1 cellular context compared by ENCODE assay signal in genomic region chr1:3624194-3625136, GRCh38.
TF ChIP-seq lines count a peak whose summit lies in the region.

TPRG1L (plus strand) TSS chr1:3625015; CDS start chr1:3625073, 58 bp downstream.

TF ChIP-seq in HepG2, 621 proteins besides CTCF, POLR2A, EP300 and RAD21 (continued from another document and continues in another):
- TF ChIP-seq, protein P1, sequence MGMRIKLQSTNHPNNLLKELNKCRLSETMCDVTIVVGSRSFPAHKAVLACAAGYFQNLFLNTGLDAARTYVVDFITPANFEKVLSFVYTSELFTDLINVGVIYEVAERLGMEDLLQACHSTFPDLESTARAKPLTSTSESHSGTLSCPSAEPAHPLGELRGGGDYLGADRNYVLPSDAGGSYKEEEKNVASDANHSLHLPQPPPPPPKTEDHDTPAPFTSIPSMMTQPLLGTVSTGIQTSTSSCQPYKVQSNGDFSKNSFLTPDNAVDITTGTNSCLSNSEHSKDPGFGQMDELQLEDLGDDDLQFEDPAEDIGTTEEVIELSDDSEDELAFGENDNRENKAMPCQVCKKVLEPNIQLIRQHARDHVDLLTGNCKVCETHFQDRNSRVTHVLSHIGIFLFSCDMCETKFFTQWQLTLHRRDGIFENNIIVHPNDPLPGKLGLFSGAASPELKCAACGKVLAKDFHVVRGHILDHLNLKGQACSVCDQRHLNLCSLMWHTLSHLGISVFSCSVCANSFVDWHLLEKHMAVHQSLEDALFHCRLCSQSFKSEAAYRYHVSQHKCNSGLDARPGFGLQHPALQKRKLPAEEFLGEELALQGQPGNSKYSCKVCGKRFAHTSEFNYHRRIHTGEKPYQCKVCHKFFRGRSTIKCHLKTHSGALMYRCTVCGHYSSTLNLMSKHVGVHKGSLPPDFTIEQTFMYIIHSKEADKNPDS (CRISPR knock-in tag; IDR thresholded peaks at IDR 0.05): no peak
- TF ChIP-seq TBX3 (IDR thresholded peaks at IDR 0.05; ENCODE audit: borderline replicate concordance): 0 out of 2 replicates have a peak, but pooled peaks have one; percentile 16
- no peak for TF ChIP-seq ZNF468 (CRISPR knock-in tag; IDR thresholded peaks at IDR 0.05)
- no peak for TF ChIP-seq SMAD9 (CRISPR knock-in tag; IDR thresholded peaks at IDR 0.05)
- TF ChIP-seq, protein P2, sequence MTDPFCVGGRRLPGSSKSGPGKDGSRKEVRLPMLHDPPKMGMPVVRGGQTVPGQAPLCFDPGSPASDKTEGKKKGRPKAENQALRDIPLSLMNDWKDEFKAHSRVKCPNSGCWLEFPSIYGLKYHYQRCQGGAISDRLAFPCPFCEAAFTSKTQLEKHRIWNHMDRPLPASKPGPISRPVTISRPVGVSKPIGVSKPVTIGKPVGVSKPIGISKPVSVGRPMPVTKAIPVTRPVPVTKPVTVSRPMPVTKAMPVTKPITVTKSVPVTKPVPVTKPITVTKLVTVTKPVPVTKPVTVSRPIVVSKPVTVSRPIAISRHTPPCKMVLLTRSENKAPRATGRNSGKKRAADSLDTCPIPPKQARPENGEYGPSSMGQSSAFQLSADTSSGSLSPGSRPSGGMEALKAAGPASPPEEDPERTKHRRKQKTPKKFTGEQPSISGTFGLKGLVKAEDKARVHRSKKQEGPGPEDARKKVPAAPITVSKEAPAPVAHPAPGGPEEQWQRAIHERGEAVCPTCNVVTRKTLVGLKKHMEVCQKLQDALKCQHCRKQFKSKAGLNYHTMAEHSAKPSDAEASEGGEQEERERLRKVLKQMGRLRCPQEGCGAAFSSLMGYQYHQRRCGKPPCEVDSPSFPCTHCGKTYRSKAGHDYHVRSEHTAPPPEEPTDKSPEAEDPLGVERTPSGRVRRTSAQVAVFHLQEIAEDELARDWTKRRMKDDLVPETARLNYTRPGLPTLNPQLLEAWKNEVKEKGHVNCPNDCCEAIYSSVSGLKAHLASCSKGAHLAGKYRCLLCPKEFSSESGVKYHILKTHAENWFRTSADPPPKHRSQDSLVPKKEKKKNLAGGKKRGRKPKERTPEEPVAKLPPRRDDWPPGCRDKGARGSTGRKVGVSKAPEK (CRISPR knock-in tag; IDR thresholded peaks at IDR 0.05; ENCODE audit: borderline replicate concordance): no peak
- no peak for TF ChIP-seq MTA3 (CRISPR knock-in tag; IDR thresholded peaks at IDR 0.05)
- no peak for TF ChIP-seq NR2F1 (CRISPR knock-in tag; IDR thresholded peaks at IDR 0.05)
- TF ChIP-seq, protein P3, sequence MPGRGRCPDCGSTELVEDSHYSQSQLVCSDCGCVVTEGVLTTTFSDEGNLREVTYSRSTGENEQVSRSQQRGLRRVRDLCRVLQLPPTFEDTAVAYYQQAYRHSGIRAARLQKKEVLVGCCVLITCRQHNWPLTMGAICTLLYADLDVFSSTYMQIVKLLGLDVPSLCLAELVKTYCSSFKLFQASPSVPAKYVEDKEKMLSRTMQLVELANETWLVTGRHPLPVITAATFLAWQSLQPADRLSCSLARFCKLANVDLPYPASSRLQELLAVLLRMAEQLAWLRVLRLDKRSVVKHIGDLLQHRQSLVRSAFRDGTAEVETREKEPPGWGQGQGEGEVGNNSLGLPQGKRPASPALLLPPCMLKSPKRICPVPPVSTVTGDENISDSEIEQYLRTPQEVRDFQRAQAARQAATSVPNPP (CRISPR knock-in tag; IDR thresholded peaks at IDR 0.05): no peak
- no peak for TF ChIP-seq ZNF703 (CRISPR knock-in tag; IDR thresholded peaks at IDR 0.05; ENCODE audit: borderline replicate concordance)
- no peak for TF ChIP-seq ZBTB37 (CRISPR knock-in tag; IDR thresholded peaks at IDR 0.05)
- no peak for TF ChIP-seq ZNF121 (CRISPR knock-in tag; IDR thresholded peaks at IDR 0.05)
- peak; percentile 87; the same call in 1 of the 2 replicates for TF ChIP-seq YEATS2 (CRISPR knock-in tag; IDR thresholded peaks at IDR 0.05; ENCODE audit: borderline replicate concordance)
- TF ChIP-seq ZNF530 (CRISPR knock-in tag; IDR thresholded peaks at IDR 0.05; ENCODE audit: low read depth): no peak
- TF ChIP-seq, protein P4, sequence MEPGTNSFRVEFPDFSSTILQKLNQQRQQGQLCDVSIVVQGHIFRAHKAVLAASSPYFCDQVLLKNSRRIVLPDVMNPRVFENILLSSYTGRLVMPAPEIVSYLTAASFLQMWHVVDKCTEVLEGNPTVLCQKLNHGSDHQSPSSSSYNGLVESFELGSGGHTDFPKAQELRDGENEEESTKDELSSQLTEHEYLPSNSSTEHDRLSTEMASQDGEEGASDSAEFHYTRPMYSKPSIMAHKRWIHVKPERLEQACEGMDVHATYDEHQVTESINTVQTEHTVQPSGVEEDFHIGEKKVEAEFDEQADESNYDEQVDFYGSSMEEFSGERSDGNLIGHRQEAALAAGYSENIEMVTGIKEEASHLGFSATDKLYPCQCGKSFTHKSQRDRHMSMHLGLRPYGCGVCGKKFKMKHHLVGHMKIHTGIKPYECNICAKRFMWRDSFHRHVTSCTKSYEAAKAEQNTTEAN (CRISPR knock-in tag; conservative IDR thresholded peaks at IDR 0.05): no peak
- no peak; the same call in 1 of the 2 replicates for TF ChIP-seq ZNF563 (CRISPR knock-in tag; IDR thresholded peaks at IDR 0.05)
- peak; percentile 25; the same call in 1 of the 2 replicates for TF ChIP-seq FOSL2 (CRISPR knock-in tag; IDR thresholded peaks at IDR 0.05)
- no peak for TF ChIP-seq ZBTB8A (CRISPR knock-in tag; IDR thresholded peaks at IDR 0.05; ENCODE audit: borderline replicate concordance, low read depth)
- TF ChIP-seq NFYB (CRISPR knock-in tag; IDR thresholded peaks at IDR 0.05): peak; percentile 91
- TF ChIP-seq ISX (CRISPR knock-in tag; conservative IDR thresholded peaks at IDR 0.05): no peak
- TF ChIP-seq, protein P5, sequence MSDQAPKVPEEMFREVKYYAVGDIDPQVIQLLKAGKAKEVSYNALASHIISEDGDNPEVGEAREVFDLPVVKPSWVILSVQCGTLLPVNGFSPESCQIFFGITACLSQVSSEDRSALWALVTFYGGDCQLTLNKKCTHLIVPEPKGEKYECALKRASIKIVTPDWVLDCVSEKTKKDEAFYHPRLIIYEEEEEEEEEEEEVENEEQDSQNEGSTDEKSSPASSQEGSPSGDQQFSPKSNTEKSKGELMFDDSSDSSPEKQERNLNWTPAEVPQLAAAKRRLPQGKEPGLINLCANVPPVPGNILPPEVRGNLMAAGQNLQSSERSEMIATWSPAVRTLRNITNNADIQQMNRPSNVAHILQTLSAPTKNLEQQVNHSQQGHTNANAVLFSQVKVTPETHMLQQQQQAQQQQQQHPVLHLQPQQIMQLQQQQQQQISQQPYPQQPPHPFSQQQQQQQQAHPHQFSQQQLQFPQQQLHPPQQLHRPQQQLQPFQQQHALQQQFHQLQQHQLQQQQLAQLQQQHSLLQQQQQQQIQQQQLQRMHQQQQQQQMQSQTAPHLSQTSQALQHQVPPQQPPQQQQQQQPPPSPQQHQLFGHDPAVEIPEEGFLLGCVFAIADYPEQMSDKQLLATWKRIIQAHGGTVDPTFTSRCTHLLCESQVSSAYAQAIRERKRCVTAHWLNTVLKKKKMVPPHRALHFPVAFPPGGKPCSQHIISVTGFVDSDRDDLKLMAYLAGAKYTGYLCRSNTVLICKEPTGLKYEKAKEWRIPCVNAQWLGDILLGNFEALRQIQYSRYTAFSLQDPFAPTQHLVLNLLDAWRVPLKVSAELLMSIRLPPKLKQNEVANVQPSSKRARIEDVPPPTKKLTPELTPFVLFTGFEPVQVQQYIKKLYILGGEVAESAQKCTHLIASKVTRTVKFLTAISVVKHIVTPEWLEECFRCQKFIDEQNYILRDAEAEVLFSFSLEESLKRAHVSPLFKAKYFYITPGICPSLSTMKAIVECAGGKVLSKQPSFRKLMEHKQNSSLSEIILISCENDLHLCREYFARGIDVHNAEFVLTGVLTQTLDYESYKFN (CRISPR knock-in tag; conservative IDR thresholded peaks at IDR 0.05): 0 out of 2 replicates have a peak, but pooled peaks have one; percentile 28
- TF ChIP-seq SP140L (CRISPR knock-in tag; IDR thresholded peaks at IDR 0.05; ENCODE audit: borderline replicate concordance): no peak
- peak; percentile 73; the same call in 1 of the 2 replicates for TF ChIP-seq ZC3H13 (CRISPR knock-in tag; IDR thresholded peaks at IDR 0.05)
- TF ChIP-seq, protein P6, sequence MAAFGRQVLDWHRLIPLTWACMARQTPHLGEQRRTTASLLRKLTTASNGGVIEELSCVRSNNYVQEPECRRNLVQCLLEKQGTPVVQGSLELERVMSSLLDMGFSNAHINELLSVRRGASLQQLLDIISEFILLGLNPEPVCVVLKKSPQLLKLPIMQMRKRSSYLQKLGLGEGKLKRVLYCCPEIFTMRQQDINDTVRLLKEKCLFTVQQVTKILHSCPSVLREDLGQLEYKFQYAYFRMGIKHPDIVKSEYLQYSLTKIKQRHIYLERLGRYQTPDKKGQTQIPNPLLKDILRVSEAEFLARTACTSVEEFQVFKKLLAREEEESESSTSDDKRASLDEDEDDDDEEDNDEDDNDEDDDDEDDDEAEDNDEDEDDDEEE (CRISPR knock-in tag; IDR thresholded peaks at IDR 0.05): no peak
- TF ChIP-seq KDM6A (CRISPR knock-in tag; IDR thresholded peaks at IDR 0.05; ENCODE audit: low read depth): no peak
- TF ChIP-seq PHF21A (CRISPR knock-in tag; IDR thresholded peaks at IDR 0.05): no peak
- peak; percentile 98 for TF ChIP-seq FOXK1 (CRISPR knock-in tag; IDR thresholded peaks at IDR 0.05; ENCODE audit: borderline replicate concordance, low read depth)
- no peak for TF ChIP-seq ZNF260 (CRISPR knock-in tag; IDR thresholded peaks at IDR 0.05; ENCODE audit: borderline replicate concordance, low read depth)
- no peak for TF ChIP-seq SIX1 (CRISPR knock-in tag; IDR thresholded peaks at IDR 0.05; ENCODE audit: borderline replicate concordance)
- TF ChIP-seq, protein P7, sequence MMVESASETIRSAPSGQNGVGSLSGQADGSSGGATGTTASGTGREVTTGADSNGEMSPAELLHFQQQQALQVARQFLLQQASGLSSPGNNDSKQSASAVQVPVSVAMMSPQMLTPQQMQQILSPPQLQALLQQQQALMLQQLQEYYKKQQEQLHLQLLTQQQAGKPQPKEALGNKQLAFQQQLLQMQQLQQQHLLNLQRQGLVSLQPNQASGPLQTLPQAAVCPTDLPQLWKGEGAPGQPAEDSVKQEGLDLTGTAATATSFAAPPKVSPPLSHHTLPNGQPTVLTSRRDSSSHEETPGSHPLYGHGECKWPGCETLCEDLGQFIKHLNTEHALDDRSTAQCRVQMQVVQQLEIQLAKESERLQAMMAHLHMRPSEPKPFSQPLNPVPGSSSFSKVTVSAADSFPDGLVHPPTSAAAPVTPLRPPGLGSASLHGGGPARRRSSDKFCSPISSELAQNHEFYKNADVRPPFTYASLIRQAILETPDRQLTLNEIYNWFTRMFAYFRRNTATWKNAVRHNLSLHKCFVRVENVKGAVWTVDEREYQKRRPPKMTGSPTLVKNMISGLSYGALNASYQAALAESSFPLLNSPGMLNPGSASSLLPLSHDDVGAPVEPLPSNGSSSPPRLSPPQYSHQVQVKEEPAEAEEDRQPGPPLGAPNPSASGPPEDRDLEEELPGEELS (CRISPR knock-in tag; IDR thresholded peaks at IDR 0.05): peak; percentile 77
- TF ChIP-seq, protein P8, sequence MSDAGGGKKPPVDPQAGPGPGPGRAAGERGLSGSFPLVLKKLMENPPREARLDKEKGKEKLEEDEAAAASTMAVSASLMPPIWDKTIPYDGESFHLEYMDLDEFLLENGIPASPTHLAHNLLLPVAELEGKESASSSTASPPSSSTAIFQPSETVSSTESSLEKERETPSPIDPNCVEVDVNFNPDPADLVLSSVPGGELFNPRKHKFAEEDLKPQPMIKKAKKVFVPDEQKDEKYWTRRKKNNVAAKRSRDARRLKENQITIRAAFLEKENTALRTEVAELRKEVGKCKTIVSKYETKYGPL (CRISPR knock-in tag; IDR thresholded peaks at IDR 0.05): no peak
- no peak for TF ChIP-seq THRA (CRISPR knock-in tag; IDR thresholded peaks at IDR 0.05; ENCODE audit: borderline replicate concordance)
- TF ChIP-seq SAP130 (CRISPR knock-in tag; IDR thresholded peaks at IDR 0.05; ENCODE audit: low read depth): peak; percentile 95
- TF ChIP-seq, protein P9, sequence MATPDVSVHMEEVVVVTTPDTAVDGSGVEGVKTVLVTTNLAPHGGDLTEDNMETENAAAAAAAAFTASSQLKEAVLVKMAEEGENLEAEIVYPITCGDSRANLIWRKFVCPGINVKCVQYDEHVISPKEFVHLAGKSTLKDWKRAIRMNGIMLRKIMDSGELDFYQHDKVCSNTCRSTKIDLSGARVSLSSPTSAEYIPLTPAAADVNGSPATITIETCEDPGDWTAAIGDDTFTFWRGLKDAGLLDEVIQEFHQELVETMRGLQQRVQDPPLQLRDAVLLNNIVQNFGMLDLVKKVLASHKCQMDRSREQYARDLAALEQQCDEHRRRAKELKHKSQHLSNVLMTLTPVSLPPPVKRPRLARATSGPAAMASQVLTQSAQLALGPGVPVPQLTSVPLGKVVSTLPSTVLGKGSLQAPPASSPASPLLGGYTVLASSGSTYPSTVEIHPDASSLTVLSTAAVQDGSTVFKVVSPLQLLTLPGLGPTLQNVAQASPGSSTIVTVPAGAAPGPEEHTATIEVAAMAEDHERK (CRISPR knock-in tag; IDR thresholded peaks at IDR 0.05; ENCODE audit: low read depth): peak; percentile 71; the same call in 1 of the 2 replicates
- TF ChIP-seq, protein P10, sequence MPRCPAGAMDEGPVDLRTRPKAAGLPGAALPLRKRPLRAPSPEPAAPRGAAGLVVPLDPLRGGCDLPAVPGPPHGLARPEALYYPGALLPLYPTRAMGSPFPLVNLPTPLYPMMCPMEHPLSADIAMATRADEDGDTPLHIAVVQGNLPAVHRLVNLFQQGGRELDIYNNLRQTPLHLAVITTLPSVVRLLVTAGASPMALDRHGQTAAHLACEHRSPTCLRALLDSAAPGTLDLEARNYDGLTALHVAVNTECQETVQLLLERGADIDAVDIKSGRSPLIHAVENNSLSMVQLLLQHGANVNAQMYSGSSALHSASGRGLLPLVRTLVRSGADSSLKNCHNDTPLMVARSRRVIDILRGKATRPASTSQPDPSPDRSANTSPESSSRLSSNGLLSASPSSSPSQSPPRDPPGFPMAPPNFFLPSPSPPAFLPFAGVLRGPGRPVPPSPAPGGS (CRISPR knock-in tag; IDR thresholded peaks at IDR 0.05): no peak
- peak; percentile 44; the same call in 1 of the 2 replicates for TF ChIP-seq KMT2B (CRISPR knock-in tag; IDR thresholded peaks at IDR 0.05)
- TF ChIP-seq ZNF230 (CRISPR knock-in tag; IDR thresholded peaks at IDR 0.05): no peak
- no peak for TF ChIP-seq ZNF616 (CRISPR knock-in tag; IDR thresholded peaks at IDR 0.05; ENCODE audit: low read depth)
- peak; percentile 85 for TF ChIP-seq PHF8 (CRISPR knock-in tag; IDR thresholded peaks at IDR 0.05)
- no peak for TF ChIP-seq KDM3A (CRISPR knock-in tag; IDR thresholded peaks at IDR 0.05; ENCODE audit: low read depth)
